In genomic region chr10:36251068-36251467, GRCh38 we compare ENCODE assay signal across 8 cellular contexts.
"Had no signal": no experiment of that assay in that cellular context is flagged by ENCODE, and none has a peak within 500 bp of the region (broad histone marks: within the 10 kb centered on the region; RNA-seq: fewer than 3 reads in every experiment).

No MANE protein-coding gene starts in this region.

- ATAC-seq: HCT116 had no signal

- FAIRE-seq: HTR-8/SVneo had no signal

- DNase-seq: GM23248, GOT3, H7, HFFc6, KBM-7 had no signal

- H3K9me3 ChIP-seq: HAP-1 had no signal

- H3K4me1 ChIP-seq: HAP-1 had no signal

- H3K9ac ChIP-seq: GM23248 had no signal

- H3K27ac ChIP-seq: GM23248 had no signal

- H3K36me3 ChIP-seq: HAP-1 had no signal

- H3K4me3 ChIP-seq: GM23248, HAP-1 had no signal

- H2AFZ ChIP-seq: GM23248 had no signal
